18 cellular contexts compared by ENCODE assay signal in genomic region chr2:28405537-28405936, GRCh38.
"Had no signal": no experiment of that assay in that cellular context is flagged by ENCODE, and none has a peak within 500 bp of the region (broad histone marks: within the 10 kb centered on the region; RNA-seq: fewer than 3 reads in every experiment).

No MANE protein-coding gene starts in this region.

- ATAC-seq: heart right ventricle; naive thymus-derived CD4-positive, alpha-beta T cell had no signal

- H3K4me3 Mint-ChIP-seq: activated naive CD8-positive, alpha-beta T cell treated with anti-CD3 and anti-CD28 coated beads, Interleukin-2, amount 10 ng/mL, durations not matched to agents 7 days and 5 days; naive thymus-derived CD4-positive, alpha-beta T cell had no signal

- H3K27me3 Mint-ChIP-seq: activated naive CD8-positive, alpha-beta T cell treated with anti-CD3 and anti-CD28 coated beads, Interleukin-2, amount 10 ng/mL, durations not matched to agents 7 days and 5 days; dendritic cell treated with granulocyte-macrophage colony-stimulating factor and Interleukin-4, amounts not matched to agents 40 ng/mL and 50 ng/mL, for 4 days; naive thymus-derived CD4-positive, alpha-beta T cell; stimulated activated naive CD8-positive, alpha-beta T cell treated with anti-CD3 and anti-CD28 coated beads, Interleukin-15, Interleukin-2, amounts not matched to agents 100 ng/mL and 50 ng/mL, for 24 hours had no signal

- H3K27ac Mint-ChIP-seq: activated naive CD8-positive, alpha-beta T cell treated with anti-CD3 and anti-CD28 coated beads, Interleukin-2, amount 10 ng/mL, durations not matched to agents 7 days and 5 days had no signal

- H3K27me3 ChIP-seq: heart right ventricle, suprapubic skin, upper lobe of left lung had no signal

- DNase-seq: activated CD4-positive, CD25-positive, alpha-beta regulatory T cell treated with anti-CD3 and anti-CD28 coated beads, Interleukin-2, amount 50 U/mL, for 72 hours; activated naive CD4-positive, alpha-beta T cell; activated naive CD8-positive, alpha-beta T cell treated with anti-CD3 and anti-CD28 coated beads, Interleukin-2, amount 10 ng/mL, durations not matched to agents 7 days and 5 days; anterior cingulate cortex; cerebellar nuclear complex; effector memory CD4-positive, alpha-beta T cell; heart right ventricle; mammary epithelial cell; naive thymus-derived CD4-positive, alpha-beta T cell; stimulated activated CD4-positive, alpha-beta T cell treated with anti-CD3 and anti-CD28 coated beads, Interleukin-4, amount 100 ng/mL, for 4 hours; stimulated activated CD8-positive, alpha-beta memory T cell treated with anti-CD3 and anti-CD28 coated beads, Interleukin-4, amount 100 ng/mL, for 48 hours; T-helper 9 cell had no signal

- H3K9me3 ChIP-seq: heart right ventricle, suprapubic skin, upper lobe of left lung had no signal

- H3K4me3 ChIP-seq: skin epidermis, suprapubic skin had no signal

- H3K9me3 Mint-ChIP-seq: activated naive CD8-positive, alpha-beta T cell treated with anti-CD3 and anti-CD28 coated beads, Interleukin-2, amount 10 ng/mL, durations not matched to agents 7 days and 5 days; activated T-helper 1 cell treated with anti-CD3 and anti-CD28 coated beads, Interleukin-12 subunit alpha, Interleukin-12 subunit beta, Interleukin-2, Interleukin-4 antibody, amounts not matched to agents 30 ng/mL and 10 ng/mL and 1 ng/mL, durations not matched to agents 14 hours and 24 hours and 36 hours; dendritic cell treated with granulocyte-macrophage colony-stimulating factor and Interleukin-4, amounts not matched to agents 40 ng/mL and 50 ng/mL, for 4 days; naive thymus-derived CD4-positive, alpha-beta T cell; stimulated activated naive CD8-positive, alpha-beta T cell treated with anti-CD3 and anti-CD28 coated beads, Interleukin-15, Interleukin-2, amounts not matched to agents 100 ng/mL and 50 ng/mL, for 24 hours had no signal
